ENCODE assay signal across 2 cellular contexts in the genomic region with DNA sequence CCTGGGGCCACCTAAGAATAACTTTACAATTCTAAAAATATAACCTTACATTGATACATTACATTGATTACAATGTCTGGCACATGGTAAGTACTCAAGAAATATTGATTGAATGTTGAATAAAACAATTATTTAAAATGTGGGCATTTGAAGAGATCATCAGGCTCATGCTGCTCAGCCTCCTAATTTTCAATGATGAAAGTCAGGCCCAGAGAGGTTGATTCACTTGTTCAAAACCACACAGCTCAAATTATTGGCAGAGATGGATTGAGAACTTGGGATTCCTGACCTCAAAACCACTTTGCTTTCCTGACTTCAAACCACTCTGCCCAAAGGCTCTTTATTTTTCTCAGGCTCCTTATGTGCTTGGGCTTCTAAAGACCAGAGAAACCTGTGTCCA.
TF ChIP-seq lines count a peak whose summit lies in the region.

No MANE protein-coding gene starts in this region.

TF ChIP-seq in SK-N-SH, 30 proteins besides CTCF, POLR2A, EP300 and RAD21:
- TF ChIP-seq, protein P1, sequence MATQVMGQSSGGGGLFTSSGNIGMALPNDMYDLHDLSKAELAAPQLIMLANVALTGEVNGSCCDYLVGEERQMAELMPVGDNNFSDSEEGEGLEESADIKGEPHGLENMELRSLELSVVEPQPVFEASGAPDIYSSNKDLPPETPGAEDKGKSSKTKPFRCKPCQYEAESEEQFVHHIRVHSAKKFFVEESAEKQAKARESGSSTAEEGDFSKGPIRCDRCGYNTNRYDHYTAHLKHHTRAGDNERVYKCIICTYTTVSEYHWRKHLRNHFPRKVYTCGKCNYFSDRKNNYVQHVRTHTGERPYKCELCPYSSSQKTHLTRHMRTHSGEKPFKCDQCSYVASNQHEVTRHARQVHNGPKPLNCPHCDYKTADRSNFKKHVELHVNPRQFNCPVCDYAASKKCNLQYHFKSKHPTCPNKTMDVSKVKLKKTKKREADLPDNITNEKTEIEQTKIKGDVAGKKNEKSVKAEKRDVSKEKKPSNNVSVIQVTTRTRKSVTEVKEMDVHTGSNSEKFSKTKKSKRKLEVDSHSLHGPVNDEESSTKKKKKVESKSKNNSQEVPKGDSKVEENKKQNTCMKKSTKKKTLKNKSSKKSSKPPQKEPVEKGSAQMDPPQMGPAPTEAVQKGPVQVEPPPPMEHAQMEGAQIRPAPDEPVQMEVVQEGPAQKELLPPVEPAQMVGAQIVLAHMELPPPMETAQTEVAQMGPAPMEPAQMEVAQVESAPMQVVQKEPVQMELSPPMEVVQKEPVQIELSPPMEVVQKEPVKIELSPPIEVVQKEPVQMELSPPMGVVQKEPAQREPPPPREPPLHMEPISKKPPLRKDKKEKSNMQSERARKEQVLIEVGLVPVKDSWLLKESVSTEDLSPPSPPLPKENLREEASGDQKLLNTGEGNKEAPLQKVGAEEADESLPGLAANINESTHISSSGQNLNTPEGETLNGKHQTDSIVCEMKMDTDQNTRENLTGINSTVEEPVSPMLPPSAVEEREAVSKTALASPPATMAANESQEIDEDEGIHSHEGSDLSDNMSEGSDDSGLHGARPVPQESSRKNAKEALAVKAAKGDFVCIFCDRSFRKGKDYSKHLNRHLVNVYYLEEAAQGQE (IDR thresholded peaks at IDR 0.05; ENCODE audit: low read depth, low read length) = no peak
- TF ChIP-seq EZH2phosphoT487 (IDR thresholded peaks at IDR 0.05; ENCODE audit: borderline replicate concordance, low read depth) (no peak), NFIC (IDR thresholded peaks at IDR 0.05; ENCODE audit: borderline replicate concordance) (no peak)
- TF ChIP-seq, protein P2, sequence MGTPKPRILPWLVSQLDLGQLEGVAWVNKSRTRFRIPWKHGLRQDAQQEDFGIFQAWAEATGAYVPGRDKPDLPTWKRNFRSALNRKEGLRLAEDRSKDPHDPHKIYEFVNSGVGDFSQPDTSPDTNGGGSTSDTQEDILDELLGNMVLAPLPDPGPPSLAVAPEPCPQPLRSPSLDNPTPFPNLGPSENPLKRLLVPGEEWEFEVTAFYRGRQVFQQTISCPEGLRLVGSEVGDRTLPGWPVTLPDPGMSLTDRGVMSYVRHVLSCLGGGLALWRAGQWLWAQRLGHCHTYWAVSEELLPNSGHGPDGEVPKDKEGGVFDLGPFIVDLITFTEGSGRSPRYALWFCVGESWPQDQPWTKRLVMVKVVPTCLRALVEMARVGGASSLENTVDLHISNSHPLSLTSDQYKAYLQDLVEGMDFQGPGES (IDR thresholded peaks at IDR 0.05; ENCODE audit: low read depth, low read length) = no peak
TF ChIP-seq in SK-N-SH: peak in this region for 0.

TF ChIP-seq in SK-N-SH treated with all-trans-retinoic acid at 6 μM for 48 hours, 23 proteins besides CTCF, POLR2A, EP300 and RAD21 (continued from another document):
- TF ChIP-seq, protein P3, sequence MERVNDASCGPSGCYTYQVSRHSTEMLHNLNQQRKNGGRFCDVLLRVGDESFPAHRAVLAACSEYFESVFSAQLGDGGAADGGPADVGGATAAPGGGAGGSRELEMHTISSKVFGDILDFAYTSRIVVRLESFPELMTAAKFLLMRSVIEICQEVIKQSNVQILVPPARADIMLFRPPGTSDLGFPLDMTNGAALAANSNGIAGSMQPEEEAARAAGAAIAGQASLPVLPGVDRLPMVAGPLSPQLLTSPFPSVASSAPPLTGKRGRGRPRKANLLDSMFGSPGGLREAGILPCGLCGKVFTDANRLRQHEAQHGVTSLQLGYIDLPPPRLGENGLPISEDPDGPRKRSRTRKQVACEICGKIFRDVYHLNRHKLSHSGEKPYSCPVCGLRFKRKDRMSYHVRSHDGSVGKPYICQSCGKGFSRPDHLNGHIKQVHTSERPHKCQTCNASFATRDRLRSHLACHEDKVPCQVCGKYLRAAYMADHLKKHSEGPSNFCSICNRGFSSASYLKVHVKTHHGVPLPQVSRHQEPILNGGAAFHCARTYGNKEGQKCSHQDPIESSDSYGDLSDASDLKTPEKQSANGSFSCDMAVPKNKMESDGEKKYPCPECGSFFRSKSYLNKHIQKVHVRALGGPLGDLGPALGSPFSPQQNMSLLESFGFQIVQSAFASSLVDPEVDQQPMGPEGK (CRISPR knock-in tag; IDR thresholded peaks at IDR 0.05; ENCODE audit: borderline replicate concordance) = no peak
- TF ChIP-seq, protein P4, sequence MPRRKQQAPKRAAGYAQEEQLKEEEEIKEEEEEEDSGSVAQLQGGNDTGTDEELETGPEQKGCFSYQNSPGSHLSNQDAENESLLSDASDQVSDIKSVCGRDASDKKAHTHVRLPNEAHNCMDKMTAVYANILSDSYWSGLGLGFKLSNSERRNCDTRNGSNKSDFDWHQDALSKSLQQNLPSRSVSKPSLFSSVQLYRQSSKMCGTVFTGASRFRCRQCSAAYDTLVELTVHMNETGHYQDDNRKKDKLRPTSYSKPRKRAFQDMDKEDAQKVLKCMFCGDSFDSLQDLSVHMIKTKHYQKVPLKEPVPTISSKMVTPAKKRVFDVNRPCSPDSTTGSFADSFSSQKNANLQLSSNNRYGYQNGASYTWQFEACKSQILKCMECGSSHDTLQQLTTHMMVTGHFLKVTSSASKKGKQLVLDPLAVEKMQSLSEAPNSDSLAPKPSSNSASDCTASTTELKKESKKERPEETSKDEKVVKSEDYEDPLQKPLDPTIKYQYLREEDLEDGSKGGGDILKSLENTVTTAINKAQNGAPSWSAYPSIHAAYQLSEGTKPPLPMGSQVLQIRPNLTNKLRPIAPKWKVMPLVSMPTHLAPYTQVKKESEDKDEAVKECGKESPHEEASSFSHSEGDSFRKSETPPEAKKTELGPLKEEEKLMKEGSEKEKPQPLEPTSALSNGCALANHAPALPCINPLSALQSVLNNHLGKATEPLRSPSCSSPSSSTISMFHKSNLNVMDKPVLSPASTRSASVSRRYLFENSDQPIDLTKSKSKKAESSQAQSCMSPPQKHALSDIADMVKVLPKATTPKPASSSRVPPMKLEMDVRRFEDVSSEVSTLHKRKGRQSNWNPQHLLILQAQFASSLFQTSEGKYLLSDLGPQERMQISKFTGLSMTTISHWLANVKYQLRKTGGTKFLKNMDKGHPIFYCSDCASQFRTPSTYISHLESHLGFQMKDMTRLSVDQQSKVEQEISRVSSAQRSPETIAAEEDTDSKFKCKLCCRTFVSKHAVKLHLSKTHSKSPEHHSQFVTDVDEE (CRISPR knock-in tag; IDR thresholded peaks at IDR 0.05) = no peak
- no peak for TF ChIP-seq PPARA (CRISPR knock-in tag; IDR thresholded peaks at IDR 0.05; ENCODE audit: borderline replicate concordance)
- TF ChIP-seq, protein P5, sequence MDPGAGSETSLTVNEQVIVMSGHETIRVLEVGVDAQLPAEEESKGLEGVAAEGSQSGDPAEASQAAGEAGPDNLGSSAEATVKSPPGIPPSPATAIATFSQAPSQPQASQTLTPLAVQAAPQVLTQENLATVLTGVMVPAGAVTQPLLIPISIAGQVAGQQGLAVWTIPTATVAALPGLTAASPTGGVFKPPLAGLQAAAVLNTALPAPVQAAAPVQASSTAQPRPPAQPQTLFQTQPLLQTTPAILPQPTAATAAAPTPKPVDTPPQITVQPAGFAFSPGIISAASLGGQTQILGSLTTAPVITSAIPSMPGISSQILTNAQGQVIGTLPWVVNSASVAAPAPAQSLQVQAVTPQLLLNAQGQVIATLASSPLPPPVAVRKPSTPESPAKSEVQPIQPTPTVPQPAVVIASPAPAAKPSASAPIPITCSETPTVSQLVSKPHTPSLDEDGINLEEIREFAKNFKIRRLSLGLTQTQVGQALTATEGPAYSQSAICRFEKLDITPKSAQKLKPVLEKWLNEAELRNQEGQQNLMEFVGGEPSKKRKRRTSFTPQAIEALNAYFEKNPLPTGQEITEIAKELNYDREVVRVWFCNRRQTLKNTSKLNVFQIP (CRISPR knock-in tag; IDR thresholded peaks at IDR 0.05; ENCODE audit: borderline replicate concordance, low read depth) = no peak
- TF ChIP-seq ZC3H10 (CRISPR knock-in tag; IDR thresholded peaks at IDR 0.05) = no peak
- TF ChIP-seq GLIS3 (CRISPR knock-in tag; IDR thresholded peaks at IDR 0.05) = no peak
- TF ChIP-seq, protein P6, sequence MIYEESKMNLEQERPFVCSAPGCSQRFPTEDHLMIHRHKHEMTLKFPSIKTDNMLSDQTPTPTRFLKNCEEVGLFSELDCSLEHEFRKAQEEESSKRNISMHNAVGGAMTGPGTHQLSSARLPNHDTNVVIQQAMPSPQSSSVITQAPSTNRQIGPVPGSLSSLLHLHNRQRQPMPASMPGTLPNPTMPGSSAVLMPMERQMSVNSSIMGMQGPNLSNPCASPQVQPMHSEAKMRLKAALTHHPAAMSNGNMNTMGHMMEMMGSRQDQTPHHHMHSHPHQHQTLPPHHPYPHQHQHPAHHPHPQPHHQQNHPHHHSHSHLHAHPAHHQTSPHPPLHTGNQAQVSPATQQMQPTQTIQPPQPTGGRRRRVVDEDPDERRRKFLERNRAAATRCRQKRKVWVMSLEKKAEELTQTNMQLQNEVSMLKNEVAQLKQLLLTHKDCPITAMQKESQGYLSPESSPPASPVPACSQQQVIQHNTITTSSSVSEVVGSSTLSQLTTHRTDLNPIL (CRISPR knock-in tag; IDR thresholded peaks at IDR 0.05; ENCODE audit: low read depth) = no peak
- TF ChIP-seq TOX (CRISPR knock-in tag; IDR thresholded peaks at IDR 0.05; ENCODE audit: borderline replicate concordance) = no peak
- TF ChIP-seq TCF4 (CRISPR knock-in tag; IDR thresholded peaks at IDR 0.05; ENCODE audit: borderline replicate concordance) = no peak
